7 cellular contexts compared by ENCODE assay signal in genomic region chr2:150485871-150486538, GRCh38. TPM values are rescaled to one million over a fixed set of nuclear protein-coding genes. Genes with fewer than 3 reads are reported as not detected.
A peak's percentile ranks its signal among the peaks of the same experiment; 100 is the strongest.
DNase-seq lines count a peak whose midpoint lies in the region; TF ChIP-seq lines count a peak whose summit lies in the region.

No MANE protein-coding gene starts in this region.

- no peak overlapping the region for H2BK15ac ChIP-seq in H9 (ENCODE audit: low read depth, low read length)

- H3K23me2 ChIP-seq in H9 (ENCODE audit: insufficient read length, low read depth, low read length, poor library complexity, severe bottlenecking), result peaks cover 8% of the 10 kb centered on the region

- H4K20me1 ChIP-seq in H9 (ENCODE audit: control insufficient read depth, insufficient read depth, insufficient read length), result no peaks in the 10 kb centered on the region

- H3K27me3 Mint-ChIP-seq in H9 (ENCODE audit: low read depth) (no peaks in the 10 kb centered on the region; the same call in 1 of the 2 replicates), chondrocyte (ENCODE audit: low read depth) (no peaks in the 10 kb centered on the region)

- H3K4me1 ChIP-seq in H9 (ENCODE audit: insufficient read depth, low read length) (peaks cover 14% of the 10 kb centered on the region), stomach smooth muscle (ENCODE audit: control insufficient read depth, insufficient read depth, low read length) (peaks cover 15% of the 10 kb centered on the region)

- no peaks in the 10 kb centered on the region for H3K36me3 ChIP-seq in stomach smooth muscle (ENCODE audit: control insufficient read depth in 2 of 2, insufficient read depth in 2 of 2, low read length in 2 of 2)

- no peak overlapping the region for H2BK12ac ChIP-seq in H9 (ENCODE audit: insufficient read length, low read depth, low read length)

- H2AK5ac ChIP-seq in H9 (ENCODE audit: insufficient read length, low read length), result no peak overlapping the region

- no peak overlapping the region for H2BK120ac ChIP-seq in H9 (ENCODE audit: low read depth, low read length, poor library complexity, severe bottlenecking)

- H2BK20ac ChIP-seq in H9 (ENCODE audit: low read depth, low read length, poor library complexity, severe bottlenecking), result no peak overlapping the region

- H3K14ac ChIP-seq in H9 (ENCODE audit: insufficient read depth, low read length), result peak overlapping the region; percentile 79

- no peak overlapping the region for H4K5ac ChIP-seq in H9 (ENCODE audit: insufficient read length, low read depth, low read length)

- H3K9me3 Mint-ChIP-seq in H9, result peaks cover 0 to 6% of the 10 kb centered on the region in 2 experiments; a peak in 3 of 5 replicates
- H3K9me3 Mint-ChIP-seq in chondrocyte (ENCODE audit: low read depth), result no peaks in the 10 kb centered on the region

- H3K9me3 ChIP-seq in H9 (ENCODE audit: control insufficient read depth, low read depth, low read length), result no peaks in the 10 kb centered on the region
- H3K9me3 ChIP-seq in stomach smooth muscle (ENCODE audit: control insufficient read depth in 2 of 2, low read length in 2 of 2), result no peaks in the 10 kb centered on the region

- H3K23ac ChIP-seq in H9 (ENCODE audit: insufficient read length, low read depth, low read length), result no peak overlapping the region

- no peak overlapping the region for H3K4ac ChIP-seq in H9 (ENCODE audit: low read depth, low read length)

- no peak overlapping the region for H3T11ph ChIP-seq in H9 (ENCODE audit: low read length)

- H3K4me3 Mint-ChIP-seq in H9 (peak overlapping the region; percentile 93 to 99), chondrocyte (ENCODE audit: unreplicated experiment) (peak overlapping the region; percentile 99)

- peak overlapping the region; percentile 93 for H3K9ac ChIP-seq in H9 (ENCODE audit: extremely low read depth, insufficient read length, low read length)
- peak overlapping the region; percentile 93 to 97 for H3K9ac ChIP-seq in stomach smooth muscle (ENCODE audit: low read length in 2 of 2)

- H3K79me1 ChIP-seq in H9 (ENCODE audit: insufficient read depth, low read depth, low read length, poor library complexity, severe bottlenecking), result peaks cover 5% of the 10 kb centered on the region

- H2BK5ac ChIP-seq in H9 (ENCODE audit: insufficient read length, low read length), result no peak overlapping the region

- peaks cover 50% of the 10 kb centered on the region for H3K79me2 ChIP-seq in H9 (ENCODE audit: insufficient read depth, low read length)

- in situ Hi-C loops in G401 (cut with HindIII; ENCODE audit: low sequenced_read_pairs) (no loop called here), KBM-7 (cut with MboI; ENCODE audit: low pct_unique_long_range_greater_than_20kb, low sequenced_read_pairs) (no loop called here)

- H3K27ac Mint-ChIP-seq in H9 (peak overlapping the region; percentile 73 to 96 (median 93); a peak in 5 of 7 replicates), chondrocyte (ENCODE audit: unreplicated experiment) (peak overlapping the region; percentile 98)

- no peak overlapping the region for H2AFZ ChIP-seq in H9 (ENCODE audit: low read length)

- H3K4me2 ChIP-seq in H9 (ENCODE audit: insufficient read depth, insufficient read length, low read length), result peak overlapping the region; percentile 94

- peak; percentile 62 for DNase-seq in H9
- peak; percentile 66 for DNase-seq in NCI-H460 (ENCODE audit: extremely low read depth, low read depth)
- peak; percentile 91 for DNase-seq in chondrocyte (ENCODE audit: low spot score)
- DNase-seq in G401 (ENCODE audit: low spot score), result no peak
- DNase-seq in KBM-7, result no peak

- TF ChIP-seq CTCF in H9 (conservative IDR thresholded peaks at IDR 0.05) (no peak), chondrocyte (IDR thresholded peaks at IDR 0.05) (peak; percentile 46)

- no peak overlapping the region for H4K91ac ChIP-seq in H9 (ENCODE audit: insufficient read length, low read depth, low read length)

- H3K56ac ChIP-seq in H9 (ENCODE audit: insufficient read length, low read depth, low read length), result no peak overlapping the region

- H3K4me1 Mint-ChIP-seq in H9 (peaks cover 33% of the 10 kb centered on the region in 2 experiments), chondrocyte (ENCODE audit: low read depth) (peaks cover 41% of the 10 kb centered on the region)

- H3K36me3 Mint-ChIP-seq in H9 (ENCODE audit: insufficient read depth in 1 of 3, low read depth in 3 of 3) (peaks cover 1 to 38% (median 22%) of the 10 kb centered on the region in 3 experiments; a peak in 5 of 7 replicates), chondrocyte (ENCODE audit: low read depth) (peaks cover 9% of the 10 kb centered on the region)

- H3K27me3 ChIP-seq in H9 (ENCODE audit: insufficient read depth, low read length) (no peaks in the 10 kb centered on the region), layer of hippocampus (ENCODE audit: control insufficient read depth, insufficient read depth, low read length) (no peaks in the 10 kb centered on the region), stomach smooth muscle (ENCODE audit: control insufficient read depth in 1 of 2, insufficient read depth in 2 of 2, low read length in 2 of 2) (no peaks in the 10 kb centered on the region)

- no peak overlapping the region for H4K8ac ChIP-seq in H9 (replicated peaks; ENCODE audit: insufficient read length, low read depth, low read length)

- H3K18ac ChIP-seq in H9 (ENCODE audit: insufficient read length, low read depth, low read length), result peak overlapping the region; percentile 22

- H3K27ac ChIP-seq in H9 (ENCODE audit: insufficient read length, low read depth, low read length), result no peak overlapping the region
- peak overlapping the region; percentile 72 for H3K27ac ChIP-seq in layer of hippocampus (ENCODE audit: low read depth, low read length)
- H3K27ac ChIP-seq in stomach smooth muscle (ENCODE audit: low read length), result peak overlapping the region; percentile 99

- H3K4me3 ChIP-seq in stomach smooth muscle (ENCODE audit: low read length in 2 of 2), result peak overlapping the region; percentile 95 to 98

- WGBS in H9 (ENCODE audit: extremely low coverage, insufficient read length, low lambda C conversion rate), result no CpG with 5 or more reads among the region's 62 CpGs

RNA-seq across cellular contexts. Expression of gene RND3, which starts 1.5 kb away (rescaled TPM):
- total RNA-seq in H9 (2021), result 62.6 and 68.3 TPM in 2 replicates
- 74.9 and 87.3 TPM in 2 replicates for total RNA-seq in NCI-H460 (2014; rRNA removed; shearing (Covaris generic))
- 25.7 and 39.4 TPM in 2 replicates for polyA plus RNA-seq in NCI-H460 (2014; cell fraction: nucleus; rRNA removed)
- 65.1 to 125 TPM (median 124 TPM) in 3 replicates for total RNA-seq in chondrocyte
- 222 and 277 TPM in 2 replicates for total RNA-seq in G401 (2014; rRNA removed; shearing (Covaris generic))

Comparison
In these comparisons a context has a peak if more than half of its experiments do, and no peak if none do; other contexts are left out.
1. DNase-seq: peak in H9 (single experiment), NCI-H460 (single experiment) and chondrocyte (single experiment); none in G401 (single experiment) and KBM-7 (single experiment).